Comparison of ENCODE assay signal across 23 cellular contexts in genomic region chr3:49759226-49759625, GRCh38. TPM values are rescaled to one million over a fixed set of nuclear protein-coding genes. Genes with fewer than 3 reads are reported as not detected.
DNase-seq lines count a peak whose midpoint lies in the region; ATAC-seq and TF ChIP-seq lines count a peak whose summit lies in the region.
"Had no signal": no experiment of that assay in that cellular context is flagged by ENCODE, and none has a peak within 500 bp of the region (broad histone marks: within the 10 kb centered on the region; RNA-seq: fewer than 3 reads in every experiment).

No MANE protein-coding gene starts in this region.

- no peak overlapping the region for H4K8ac ChIP-seq in IMR-90 (ENCODE audit: low read depth in 2 of 2, low read length in 2 of 2)

- POLR2A ChIA-PET in IMR-90 (lab: Charles Lee; ENCODE audit: unreplicated experiment) = no interaction called here

- H3K4me2 ChIP-seq in IMR-90 (ENCODE audit: low read depth, low read length) = no peak overlapping the region

- H3K27ac Mint-ChIP-seq in endodermal cell = peak overlapping the region; percentile 46
- H3K27ac Mint-ChIP-seq in mesothelial cell of epicardium = peak overlapping the region; percentile 49
- H3K27ac Mint-ChIP-seq: CD8-positive, alpha-beta T cell had no signal

- H2AK9ac ChIP-seq in IMR-90 (replicated peaks; ENCODE audit: low read depth, low read length, poor library complexity) = no peak overlapping the region

- H3K9ac ChIP-seq in IMR-90 (ENCODE audit: low read depth, low read length) (no peak overlapping the region), endodermal cell (ENCODE audit: extremely low read depth, low read length, poor library complexity, severe bottlenecking) (no peak overlapping the region)
- H3K9ac ChIP-seq: BLaER1 treated with 17β-estradiol and CSF1 and Interleukin-3, amounts not matched to agents 10 nM and 100 nM had no signal

- TF ChIP-seq CTCF in IMR-90 (conservative IDR thresholded peaks at IDR 0.05; ENCODE audit: low read depth, low read length) (no peak), endodermal cell (conservative IDR thresholded peaks at IDR 0.05) (no peak), mesothelial cell of epicardium (IDR thresholded peaks at IDR 0.05; ENCODE audit: unreplicated experiment) (no peak)

- no peak overlapping the region for H3K4ac ChIP-seq in IMR-90 (ENCODE audit: low read depth, low read length)

- in situ Hi-C loops in IMR-90 (cut with MboI; ENCODE audit: low sequenced_read_pairs) = no loop called here

- H2BK20ac ChIP-seq in IMR-90 (ENCODE audit: low read depth, low read length) = no peak overlapping the region

- no peak overlapping the region for H2BK120ac ChIP-seq in IMR-90 (ENCODE audit: low read depth, low read length)

- peaks cover 62% of the 10 kb centered on the region for H4K20me1 ChIP-seq in IMR-90 (ENCODE audit: insufficient read depth, low read length)

- CTCF ChIA-PET in IMR-90 (lab: Yijun Ruan, JAX) = interaction anchor here (0.6 kb wide), 1 partner anchor 11 kb away, joined by 3 read pairs; no protein-coding TSS in a partner anchor

- H3K9me1 ChIP-seq in IMR-90 (ENCODE audit: insufficient read depth, low read length) = peaks cover 7% of the 10 kb centered on the region; the same call in 1 of the 2 replicates

- BruUV-seq in IMR-90 (replicated peaks; lab: Mats Ljungman, UMichigan) = no TSS peak

- no peak overlapping the region for H3K18ac ChIP-seq in IMR-90 (ENCODE audit: low read depth, low read length)

- H3K4me1 ChIP-seq in IMR-90 (ENCODE audit: control insufficient read depth, insufficient read depth, low read length) = no peaks in the 10 kb centered on the region
- peaks cover 10% of the 10 kb centered on the region for H3K4me1 ChIP-seq in endodermal cell (ENCODE audit: control insufficient read depth, insufficient read depth, low read length)

- H3K9me3 ChIP-seq in IMR-90 (ENCODE audit: control insufficient read depth, insufficient read depth, low read length) (no peaks in the 10 kb centered on the region), endodermal cell (ENCODE audit: control insufficient read depth, low read length) (no peaks in the 10 kb centered on the region)
- H3K9me3 ChIP-seq: BLaER1 treated with 17β-estradiol and CSF1 and Interleukin-3, amounts not matched to agents 10 nM and 100 nM had no signal

- H3K27me3 ChIP-seq in IMR-90 (ENCODE audit: control insufficient read depth, insufficient read depth, low read length) = no peaks in the 10 kb centered on the region
- H3K27me3 ChIP-seq in endodermal cell (ENCODE audit: control insufficient read depth, insufficient read depth, low read length, poor library complexity, severe bottlenecking) = no peaks in the 10 kb centered on the region
- H3K27me3 ChIP-seq: BLaER1 treated with 17β-estradiol and CSF1 and Interleukin-3, amounts not matched to agents 10 nM and 100 nM had no signal

- intact Hi-C loops in IMR-90 (cut with micrococcal nuclease) = no loop called here

- peaks cover 17% of the 10 kb centered on the region for H3K4me1 Mint-ChIP-seq in endodermal cell
- H3K4me1 Mint-ChIP-seq in mesothelial cell of epicardium = peaks cover 11% of the 10 kb centered on the region

- no peaks in the 10 kb centered on the region for H3K9me3 Mint-ChIP-seq in endodermal cell
- H3K9me3 Mint-ChIP-seq in mesothelial cell of epicardium = no peaks in the 10 kb centered on the region
- H3K9me3 Mint-ChIP-seq: CD8-positive, alpha-beta T cell had no signal

- H3K36me3 Mint-ChIP-seq in endodermal cell (ENCODE audit: low read depth) = peaks cover 18% of the 10 kb centered on the region
- H3K36me3 Mint-ChIP-seq in mesothelial cell of epicardium = peaks cover 3% of the 10 kb centered on the region

- no peak for TF ChIP-seq POLR2A in IMR-90 (IDR thresholded peaks at IDR 0.05; ENCODE audit: low read depth, low read length)

- H3K23ac ChIP-seq in IMR-90 (ENCODE audit: low read depth, low read length) = no peak overlapping the region

- H3K27me3 Mint-ChIP-seq in endodermal cell (ENCODE audit: insufficient read depth) = no peaks in the 10 kb centered on the region
- H3K27me3 Mint-ChIP-seq in mesothelial cell of epicardium (ENCODE audit: low read depth) = no peaks in the 10 kb centered on the region

- no peak overlapping the region for H3K56ac ChIP-seq in IMR-90 (ENCODE audit: extremely low read depth, insufficient read depth, low read length)

- H3K14ac ChIP-seq in IMR-90 (replicated peaks; ENCODE audit: low read depth, low read length) = no peak overlapping the region

- H2AK5ac ChIP-seq in IMR-90 (ENCODE audit: low read depth, low read length) = no peak overlapping the region

- H3K36me3 ChIP-seq in IMR-90 (ENCODE audit: control insufficient read depth, insufficient read depth, low read length) (peaks cover 5% of the 10 kb centered on the region), endodermal cell (ENCODE audit: control insufficient read depth, insufficient read depth, low read length) (peaks cover 19% of the 10 kb centered on the region)

- H3K4me3 ChIP-seq in IMR-90 (ENCODE audit: insufficient read depth, low read depth, low read length) (no peak overlapping the region), endodermal cell (ENCODE audit: low read length) (no peak overlapping the region)
- H3K4me3 ChIP-seq: BLaER1 treated with 17β-estradiol and CSF1 and Interleukin-3, amounts not matched to agents 10 nM and 100 nM had no signal

- H3K27ac ChIP-seq in IMR-90 (ENCODE audit: insufficient read depth, low read length) (no peak overlapping the region), endodermal cell (ENCODE audit: low read depth, low read length) (no peak overlapping the region)
- H3K27ac ChIP-seq: 22Rv1; BLaER1 treated with 17β-estradiol and CSF1 and Interleukin-3, amounts not matched to agents 10 nM and 100 nM had no signal

- ATAC-seq in IMR-90 (ENCODE audit: low read depth) = peak; percentile 35; the same call in 1 of the 2 replicates
- ATAC-seq in GM18868 (IDR thresholded peaks at IDR 0.05; ENCODE audit: unreplicated experiment) = no peak
- no peak for ATAC-seq in HG02798 (IDR thresholded peaks at IDR 0.05; ENCODE audit: poor library complexity, unreplicated experiment)
- ATAC-seq: CD8-positive, alpha-beta T cell had no signal

- dilution Hi-C loops in IMR-90 (cut with HindIII; ENCODE audit: low sequenced_read_pairs, unreplicated experiment) = no loop called here

- H3K79me1 ChIP-seq in IMR-90 (ENCODE audit: low read depth in 1 of 2, low read length in 2 of 2) = peaks cover 43 to 65% of the 10 kb centered on the region in 2 experiments

- no peak overlapping the region for H4K5ac ChIP-seq in IMR-90 (ENCODE audit: low read depth, low read length)

- H2BK5ac ChIP-seq in IMR-90 (ENCODE audit: low read depth, low read length, poor library complexity, severe bottlenecking) = no peak overlapping the region

- no peak for TF ChIP-seq RAD21 in IMR-90 (IDR thresholded peaks at IDR 0.05; ENCODE audit: low read length)

- no peak overlapping the region for H3K4me3 Mint-ChIP-seq in endodermal cell
- no peak overlapping the region for H3K4me3 Mint-ChIP-seq in mesothelial cell of epicardium
- H3K4me3 Mint-ChIP-seq: CD8-positive, alpha-beta T cell had no signal

- H4K91ac ChIP-seq in IMR-90 (ENCODE audit: insufficient read depth, low read depth, low read length) = no peak overlapping the region

- WGBS in IMR-90 (ENCODE audit: extremely low coverage in 2 of 2, insufficient read length in 1 of 2), 2 experiments = no CpG with 5 or more reads among the region's 1 CpG
- 80% methylated on average over 1 of the region's 1 CpG; no CpG with 5 or more reads in 1 of the 2 experiments for WGBS in endodermal cell (ENCODE audit: insufficient coverage in 1 of 2, insufficient read length in 1 of 2), 2 experiments

- H2BK15ac ChIP-seq in IMR-90 (ENCODE audit: low read depth, low read length) = no peak overlapping the region

- H2AFZ ChIP-seq in IMR-90 (replicated peaks; ENCODE audit: low read length, poor library complexity) = no peak overlapping the region

- DNase-seq in activated CD8-positive, alpha-beta memory T cell treated with anti-CD3 and anti-CD28 coated beads, Interleukin-2, amount 50 U/mL, for 48 hours = peak; percentile 7
- no peak for DNase-seq in activated CD8-positive, alpha-beta memory T cell treated with anti-CD3 and anti-CD28 coated beads for 24 hours
- DNase-seq in IMR-90 = no peak
- DNase-seq in endodermal cell = no peak
- no peak for DNase-seq in mesothelial cell of epicardium (ENCODE audit: low spot score in 2 of 2, unreplicated experiment in 2 of 2)
- no peak for DNase-seq in stimulated activated CD4-positive, alpha-beta T cell treated with anti-CD3 and anti-CD28 coated beads, Interleukin-4, amount 100 ng/mL, for 1 hour
- DNase-seq: Calu3; CD8-positive, alpha-beta T cell; H7; KBM-7; MM.1S; NCI-H1048; NCI-H1417 treated with DMSO at 0.1 percent for 48 hours; NCI-H187; NCI-H2107; NCI-H510A; NCI-H774; NK-92 treated with Interleukin-12 subunit alpha and Interleukin-12 subunit beta, amount 100 ng/mL, for 24 hours had no signal

RNA-seq across cellular contexts. Expression of gene IP6K1, which starts 27.1 kb away (rescaled TPM):
- 28.6 and 28.7 TPM in 2 replicates for total RNA-seq in IMR-90 (2012; rRNA removed)
- 28.3 and 31.2 TPM in 2 replicates for polyA plus RNA-seq in IMR-90 (2012; rRNA removed)
- polyA plus RNA-seq in IMR-90 (2012; cell fraction: cytosol; rRNA removed) = 21.4 and 28.9 TPM in 2 replicates
- 31.3 and 54.5 TPM in 2 replicates for polyA plus RNA-seq in IMR-90 (2012; cell fraction: nucleus; rRNA removed; ENCODE audit: low replicate concordance)
- 10 to 100 TPM; 45.8 to 49.8 TPM for total RNA-seq in endodermal cell
- 32.6 TPM for polyA plus RNA-seq in endodermal cell (2013, experiment 1 of 2)
- 31.4 TPM for polyA plus RNA-seq in endodermal cell (2013, experiment 2 of 2)
- 41.7 to 46.4 TPM (median 46.4 TPM) in 3 replicates for total RNA-seq in mesothelial cell of epicardium

RNA-seq across cellular contexts. Expression of gene GMPPB, which starts 35.5 kb away (rescaled TPM):
- total RNA-seq in IMR-90 (2012; rRNA removed) (35.8 and 37.3 TPM in 2 replicates), endodermal cell (10 to 100 TPM; 35.5 to 38.2 TPM), mesothelial cell of epicardium (32.3 to 33.9 TPM (median 32.7 TPM) in 3 replicates)
- 27.9 and 29.5 TPM in 2 replicates for polyA plus RNA-seq in IMR-90 (2012; rRNA removed)
- 20.4 and 33.3 TPM in 2 replicates for polyA plus RNA-seq in IMR-90 (2012; cell fraction: cytosol; rRNA removed)
- 39.1 and 75.9 TPM in 2 replicates for polyA plus RNA-seq in IMR-90 (2012; cell fraction: nucleus; rRNA removed; ENCODE audit: low replicate concordance)
- polyA plus RNA-seq in endodermal cell (2013, experiment 1 of 2) = 20.3 TPM
- 19.3 TPM for polyA plus RNA-seq in endodermal cell (2013, experiment 2 of 2)

RNA-seq across cellular contexts. Expression of gene AMIGO3, which starts 39.7 kb away (rescaled TPM):
- total RNA-seq in IMR-90 (2012; rRNA removed) (not detected in 2 replicates), endodermal cell (1 to 10 TPM; 1.4 to 3.0 TPM), mesothelial cell of epicardium (0.78 to 0.95 TPM in 2 of 3 replicates, not detected in the other)
- polyA plus RNA-seq in IMR-90 (2012; rRNA removed) = 1.5 and 2.7 TPM in 2 replicates
- polyA plus RNA-seq in IMR-90 (2012; cell fraction: cytosol; rRNA removed) = 1.5 TPM in 1 of 2 replicates, not detected in the other
- polyA plus RNA-seq in IMR-90 (2012; cell fraction: nucleus; rRNA removed; ENCODE audit: low replicate concordance) = 4.6 and 28.0 TPM in 2 replicates
- polyA plus RNA-seq in endodermal cell (2013, experiment 1 of 2) = 1.5 TPM
- 1.7 TPM for polyA plus RNA-seq in endodermal cell (2013, experiment 2 of 2)

RNA-seq across cellular contexts. Expression of gene CDHR4, which starts 40.4 kb away (rescaled TPM):
- total RNA-seq in IMR-90 (2012; rRNA removed) = not detected in 2 replicates
- 0.07 TPM in 1 of 2 replicates, not detected in the other for polyA plus RNA-seq in IMR-90 (2012; rRNA removed)
- 0.03 TPM in 1 of 2 replicates, not detected in the other for polyA plus RNA-seq in IMR-90 (2012; cell fraction: cytosol; rRNA removed)
- 0.76 and 2.0 TPM in 2 replicates for polyA plus RNA-seq in IMR-90 (2012; cell fraction: nucleus; rRNA removed; ENCODE audit: low replicate concordance)
- not detected for total RNA-seq in endodermal cell
- not detected for polyA plus RNA-seq in endodermal cell (2013, experiment 1 of 2)
- not detected for polyA plus RNA-seq in endodermal cell (2013, experiment 2 of 2)
- total RNA-seq in mesothelial cell of epicardium = 0.27 to 0.42 TPM in 2 of 3 replicates, not detected in the other
- total RNA-seq: Calu3, Daoy, H7 had no signal

RNA-seq across cellular contexts. Expression of gene INKA1, which starts 43.8 kb away (rescaled TPM):
- total RNA-seq in IMR-90 (2012; rRNA removed) = 2.3 and 2.8 TPM in 2 replicates
- 4.5 and 5.4 TPM in 2 replicates for polyA plus RNA-seq in IMR-90 (2012; rRNA removed)
- 3.7 and 5.2 TPM in 2 replicates for polyA plus RNA-seq in IMR-90 (2012; cell fraction: cytosol; rRNA removed)
- 1.5 and 3.6 TPM in 2 replicates for polyA plus RNA-seq in IMR-90 (2012; cell fraction: nucleus; rRNA removed; ENCODE audit: low replicate concordance)
- not detected for total RNA-seq in endodermal cell
- polyA plus RNA-seq in endodermal cell (2013, experiment 1 of 2) = 1.9 TPM
- 3.0 TPM for polyA plus RNA-seq in endodermal cell (2013, experiment 2 of 2)
- 7.7 to 9.4 TPM (median 8.4 TPM) in 3 replicates for total RNA-seq in mesothelial cell of epicardium
- total RNA-seq: Daoy had no signal
